In the genomic region with DNA sequence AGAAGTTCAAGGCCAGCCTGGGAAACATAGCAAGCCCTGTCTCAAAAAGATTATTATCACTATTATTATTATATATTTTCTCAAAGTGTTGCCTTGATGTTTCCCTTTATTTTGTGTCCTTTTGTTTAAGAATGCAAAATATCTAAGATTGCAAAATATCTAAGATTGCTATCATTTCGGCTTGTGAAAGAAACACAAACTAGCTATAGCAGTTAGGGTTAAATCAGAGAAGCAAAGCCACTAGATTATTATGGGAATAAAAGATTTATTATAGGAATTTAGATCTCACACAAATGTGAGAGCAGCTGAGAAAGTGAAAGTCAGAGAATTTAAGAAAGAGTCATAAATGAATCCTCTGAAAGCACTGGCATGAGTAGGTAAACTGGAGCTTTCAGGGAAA, we compare ENCODE assay signal across 24 cellular contexts.
"Had no signal": no experiment of that assay in that cellular context is flagged by ENCODE, and none has a peak within 500 bp of the region (broad histone marks: within the 10 kb centered on the region; RNA-seq: fewer than 3 reads in every experiment).

No MANE protein-coding gene starts in this region.

- ATAC-seq: effector memory CD8-positive, alpha-beta T cell; gastroesophageal sphincter; left cardiac atrium; lower lobe of right lung; psoas muscle; right lobe of liver; stimulated activated memory B cell treated with anti-CD40 and anti-IgM and Interleukin-4, amounts not matched to agents 10 μg/mL and 1 μg/mL and 100 μg/mL, for 72 hours had no signal

- H3K27me3 ChIP-seq: esophagus muscularis mucosa, gastroesophageal sphincter, right lobe of liver, spleen, transverse colon had no signal

- H3K27ac ChIP-seq: epithelial cell of prostate, esophagus muscularis mucosa, gastroesophageal sphincter, left ventricle myocardium inferior, lower lobe of right lung, psoas muscle, right lobe of liver, spleen, thoracic aorta, transverse colon had no signal

- H3K9me3 ChIP-seq: esophagus muscularis mucosa, gastroesophageal sphincter, left ventricle myocardium inferior, lower lobe of right lung, psoas muscle, right lobe of liver, spleen, thoracic aorta, transverse colon had no signal

- FAIRE-seq: colon, kidney had no signal

- DNase-seq: effector memory CD8-positive, alpha-beta T cell; glutamatergic neuron; immature natural killer cell; kidney; left cardiac atrium; left ventricle myocardium inferior; lower lobe of right lung; midbrain; naive B cell; occipital lobe; psoas muscle; retina; right lobe of liver; spleen; stimulated activated CD4-positive, alpha-beta T cell treated with anti-CD3 and anti-CD28 coated beads, Interleukin-15, amount 100 ng/mL, for 24 hours; stimulated activated CD4-positive, alpha-beta T cell treated with anti-CD3 and anti-CD28 coated beads, Interleukin-1b, Interleukin-23, amount 100 ng/mL, for 48 hours; stimulated activated CD4-positive, alpha-beta T cell treated with anti-CD3 and anti-CD28 coated beads, Interleukin-4, amount 100 ng/mL, for 24 hours; transverse colon had no signal

- H3K4me3 ChIP-seq: esophagus muscularis mucosa, gastroesophageal sphincter, left ventricle myocardium inferior, lower lobe of right lung, psoas muscle, right lobe of liver, spleen, thoracic aorta, transverse colon had no signal

- H3K4me1 ChIP-seq: left ventricle myocardium inferior, lower lobe of right lung, psoas muscle, right lobe of liver, spleen, transverse colon had no signal

- H3K36me3 ChIP-seq: esophagus muscularis mucosa, gastroesophageal sphincter, left ventricle myocardium inferior, lower lobe of right lung, right lobe of liver, spleen, thoracic aorta, transverse colon had no signal
